ENCODE assay signal across 28 cellular contexts in the genomic region with DNA sequence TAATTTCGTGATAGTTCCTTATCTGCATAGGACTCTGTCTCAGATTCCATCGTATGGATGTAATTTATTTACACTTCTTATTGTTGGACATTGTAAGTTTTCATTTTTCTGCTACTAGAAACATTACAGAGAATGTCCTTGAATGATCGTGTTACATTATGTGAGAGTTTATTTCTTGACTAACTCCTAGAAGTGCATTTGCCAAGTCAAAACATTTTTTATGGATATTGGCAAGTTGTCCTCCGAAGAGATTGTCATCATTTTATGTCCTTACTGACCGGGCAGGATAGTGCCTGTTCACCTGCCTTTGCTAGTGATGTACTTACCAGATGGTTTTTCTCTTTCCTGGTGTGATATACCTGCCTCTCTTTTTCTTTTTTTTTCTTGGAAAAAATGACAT.
"Had no signal": no experiment of that assay in that cellular context is flagged by ENCODE, and none has a peak within 500 bp of the region (broad histone marks: within the 10 kb centered on the region; RNA-seq: fewer than 3 reads in every experiment).

No MANE protein-coding gene starts in this region.

- H3K9me3 ChIP-seq: ascending aorta, body of pancreas had no signal

- H3K4me3 ChIP-seq: ascending aorta, body of pancreas had no signal

- H3K27ac ChIP-seq: ascending aorta, body of pancreas had no signal

- H3K4me1 Mint-ChIP-seq: activated CD8-positive, alpha-beta memory T cell treated with anti-CD3 and anti-CD28 coated beads, Interleukin-2, amount 10 ng/mL, durations not matched to agents 7 days and 5 days had no signal

- DNase-seq: activated B cell treated with CpG ODN at 0.5 μM for 24 hours; activated CD4-positive, alpha-beta T cell treated with anti-CD3 and anti-CD28 coated beads for 1 hour; activated CD4-positive, alpha-beta T cell treated with anti-CD3 and anti-CD28 coated beads, Interleukin-2, amount 10 ng/mL, durations not matched to agents 24 days and 14 days; activated CD4-positive, alpha-beta T cell treated with anti-CD3 and anti-CD28 coated beads, Interleukin-2, amount 50 U/mL, for 48 hours; activated CD8-positive, alpha-beta memory T cell treated with anti-CD3 and anti-CD28 coated beads, Interleukin-2, amount 10 ng/mL, durations not matched to agents 7 days and 5 days; activated effector memory CD4-positive, alpha-beta T cell treated with Interleukin-2 at 50 U/mL for 16 hours; activated naive CD4-positive, alpha-beta T cell; activated T-cell treated with anti-CD3 and anti-CD28 coated beads, Interleukin-2, amount 50 U/mL, for 24 hours; amniotic stem cell; body of pancreas; Kasumi-1; KBM-7; MV-4-11; NCI-H1092 treated with DMSO at 0.1 percent for 48 hours; NCI-H1417 treated with DMSO at 0.1 percent for 48 hours; NCI-H1694 treated with DMSO at 0.1 percent for 48 hours; NCI-H2029 treated with DMSO at 0.1 percent for 48 hours; NCI-H446; NCI-H524; PC-3; SHP77 treated with DMSO at 0.1 percent for 48 hours; T-helper 9 cell had no signal

- FAIRE-seq: RCC 7860 had no signal

- H3K4me1 ChIP-seq: ascending aorta, body of pancreas had no signal

- ATAC-seq: activated CD8-positive, alpha-beta memory T cell treated with anti-CD3 and anti-CD28 coated beads, Interleukin-2, amount 10 ng/mL, durations not matched to agents 7 days and 5 days; body of pancreas; PC-3 had no signal

- H3K4me3 Mint-ChIP-seq: activated B cell treated with CpG ODN at 0.5 μM for 24 hours; activated CD4-positive, alpha-beta T cell treated with anti-CD3 and anti-CD28 coated beads, Interleukin-2, amount 10 ng/mL, durations not matched to agents 24 days and 14 days; activated CD8-positive, alpha-beta memory T cell treated with anti-CD3 and anti-CD28 coated beads, Interleukin-2, amount 10 ng/mL, durations not matched to agents 7 days and 5 days; activated naive CD4-positive, alpha-beta T cell treated with anti-CD3 and anti-CD28 coated beads, Interleukin-2, amount 50 U/mL, for 24 hours; activated T-cell treated with anti-CD3 and anti-CD28 coated beads, Interleukin-2, amount 50 U/mL, for 24 hours; activated T-helper 1 cell treated with anti-CD3 and anti-CD28 coated beads, Interleukin-12 subunit alpha, Interleukin-12 subunit beta, Interleukin-2, Interleukin-4 antibody, amounts not matched to agents 30 ng/mL and 10 ng/mL and 1 ng/mL, durations not matched to agents 14 hours and 24 hours and 36 hours; central memory CD8-positive, alpha-beta T cell; T-helper 1 cell treated with Interleukin-12 subunit alpha and Interleukin-12 subunit beta and Interleukin-4 antibody, amounts not matched to agents 30 μg/mL and 1 μg/mL, for 36 hours had no signal

- H3K27ac Mint-ChIP-seq: activated B cell treated with CpG ODN at 0.5 μM for 24 hours; activated CD4-positive, alpha-beta T cell treated with anti-CD3 and anti-CD28 coated beads, Interleukin-2, amount 10 ng/mL, durations not matched to agents 24 days and 14 days; activated CD8-positive, alpha-beta memory T cell treated with anti-CD3 and anti-CD28 coated beads, Interleukin-2, amount 10 ng/mL, durations not matched to agents 7 days and 5 days; activated naive CD4-positive, alpha-beta T cell treated with anti-CD3 and anti-CD28 coated beads, Interleukin-2, amount 50 U/mL, for 24 hours; activated T-cell treated with anti-CD3 and anti-CD28 coated beads, Interleukin-2, amount 50 U/mL, for 24 hours; activated T-helper 1 cell treated with anti-CD3 and anti-CD28 coated beads, Interleukin-12 subunit alpha, Interleukin-12 subunit beta, Interleukin-2, Interleukin-4 antibody, amounts not matched to agents 30 ng/mL and 10 ng/mL and 1 ng/mL, durations not matched to agents 14 hours and 24 hours and 36 hours; T-helper 1 cell treated with Interleukin-12 subunit alpha and Interleukin-12 subunit beta and Interleukin-4 antibody, amounts not matched to agents 30 μg/mL and 1 μg/mL, for 36 hours had no signal

- H3K27me3 ChIP-seq: ascending aorta, body of pancreas had no signal

- H3K27me3 Mint-ChIP-seq: activated B cell treated with CpG ODN at 0.5 μM for 24 hours; activated CD4-positive, alpha-beta T cell treated with anti-CD3 and anti-CD28 coated beads, Interleukin-2, amount 10 ng/mL, durations not matched to agents 24 days and 14 days; activated CD8-positive, alpha-beta memory T cell treated with anti-CD3 and anti-CD28 coated beads, Interleukin-2, amount 10 ng/mL, durations not matched to agents 7 days and 5 days; activated naive CD4-positive, alpha-beta T cell treated with anti-CD3 and anti-CD28 coated beads, Interleukin-2, amount 50 U/mL, for 24 hours; activated T-cell treated with anti-CD3 and anti-CD28 coated beads, Interleukin-2, amount 50 U/mL, for 24 hours; central memory CD8-positive, alpha-beta T cell had no signal
